In the genomic region with DNA sequence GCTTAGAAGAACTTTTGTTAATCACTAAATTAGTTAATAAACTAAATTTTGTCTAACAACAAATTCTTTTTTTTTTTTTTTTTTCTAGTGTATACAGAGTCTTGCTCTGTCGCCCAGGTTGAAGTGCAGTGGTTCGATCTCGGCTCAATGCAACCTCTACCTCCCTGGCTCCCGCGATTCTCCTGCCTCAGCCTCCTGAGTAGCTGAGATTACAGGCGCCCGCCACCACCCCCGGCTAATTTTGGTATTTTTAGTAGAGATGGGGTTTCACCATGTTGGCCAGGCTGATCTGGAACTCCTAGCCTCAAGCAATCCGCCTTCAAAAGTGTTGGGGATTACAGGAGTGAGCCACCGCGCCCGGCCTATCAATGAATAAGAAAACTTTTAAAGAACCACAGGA, we compare ENCODE assay signal across 8 cellular contexts. TPM values are rescaled to one million over a fixed set of nuclear protein-coding genes. Genes with fewer than 3 reads are reported as not detected.
A peak's percentile ranks its signal among the peaks of the same experiment; 100 is the strongest.
DNase-seq lines count a peak whose midpoint lies in the region; ATAC-seq and TF ChIP-seq lines count a peak whose summit lies in the region.

No MANE protein-coding gene starts in this region.

- H4K20me1 ChIP-seq in PC-9 (ENCODE audit: insufficient read depth), result no peaks in the 10 kb centered on the region

- ATAC-seq in CD8-positive, alpha-beta T cell, result no peak
- ATAC-seq in WTC11, result no peak
- no peak for ATAC-seq in foreskin keratinocyte

- no peak overlapping the region for H3K27ac Mint-ChIP-seq in CD8-positive, alpha-beta T cell
- no peak overlapping the region for H3K27ac Mint-ChIP-seq in progenitor cell of endocrine pancreas
- no peak overlapping the region for H3K27ac Mint-ChIP-seq in WTC11

- intact Hi-C loops in CD8-positive, alpha-beta T cell (cut with DNase I, micrococcal nuclease), result loop anchor here (1.0 to 5.0 kb wide), 3 partner anchors 22 to 212 kb away; a partner anchor contains a TSS
- intact Hi-C loops in PC-9 (cut with micrococcal nuclease; ENCODE audit: unreplicated experiment), result loop anchor here (1.0 to 10.0 kb wide), 5 partner anchors 45 to 648 kb away; a partner anchor contains a TSS

- H3K4me3 ChIP-seq in CD8-positive, alpha-beta T cell (ENCODE audit: low read depth, low read length), result no peak overlapping the region
- H3K4me3 ChIP-seq in PC-9 (peak overlapping the region; percentile 56; the same call in 1 of the 2 replicates), epithelial cell of esophagus (ENCODE audit: low read length) (peak overlapping the region; percentile 34)

- no peaks in the 10 kb centered on the region for H3K9me2 ChIP-seq in PC-9 (ENCODE audit: insufficient read depth)

- peak overlapping the region; percentile 81 for H3K4me2 ChIP-seq in PC-9

- peaks cover 17% of the 10 kb centered on the region for H3K27me3 Mint-ChIP-seq in CD8-positive, alpha-beta T cell (ENCODE audit: low read depth)
- H3K27me3 Mint-ChIP-seq in progenitor cell of endocrine pancreas, result peaks cover 6% of the 10 kb centered on the region
- H3K27me3 Mint-ChIP-seq in WTC11 (ENCODE audit: low read depth), result peaks cover 16% of the 10 kb centered on the region

- no peaks in the 10 kb centered on the region for H3K36me3 ChIP-seq in CD8-positive, alpha-beta T cell (ENCODE audit: insufficient read depth, low read length)
- H3K36me3 ChIP-seq in PC-9 (ENCODE audit: low read depth), result no peaks in the 10 kb centered on the region

- DNase-seq in CD8-positive, alpha-beta T cell, result no peak
- DNase-seq in PC-9 (no peak), epithelial cell of esophagus (ENCODE audit: low read depth) (no peak), progenitor cell of endocrine pancreas (ENCODE audit: low spot score, unreplicated experiment) (no peak), DMS 273 (lab: John Stamatoyannopoulos, UW; ENCODE audit: unreplicated experiment) (no peak), WTC11 (ENCODE audit: low spot score) (no peak), foreskin keratinocyte (no peak), NK-92 (lab: John Stamatoyannopoulos, UW; ENCODE audit: unreplicated experiment) (no peak)

- H3K4me3 Mint-ChIP-seq in CD8-positive, alpha-beta T cell, result peak overlapping the region; percentile 45
- H3K4me3 Mint-ChIP-seq in progenitor cell of endocrine pancreas (ENCODE audit: low read depth) (peak overlapping the region; percentile 29), WTC11 (no peak overlapping the region)

- TSS peak; percentile 90 for BruUV-seq in PC-9 (replicated peaks; lab: Mats Ljungman, UMichigan)

- CTCF ChIA-PET in CD8-positive, alpha-beta T cell (lab: Charles Lee), result interaction anchor here (1.1 to 1.3 kb wide), 3 partner anchors 12 to 41 kb away, joined by 3 to 7 read pairs (median 3); no protein-coding TSS in a partner anchor
- CTCF ChIA-PET in PC-9 (lab: Charles Lee) (interaction anchor here (0.7 to 2.2 kb wide), 4 partner anchors 8 to 268 kb away, joined by 3 to 9 read pairs (median 6); no protein-coding TSS in a partner anchor), WTC11 (lab: Charles Lee) (interaction anchor here (0.6 to 2.6 kb wide), 3 partner anchors 42 to 1183 kb away, joined by 3 to 31 read pairs (median 5); no protein-coding TSS in a partner anchor)

- no peaks in the 10 kb centered on the region for H3K79me2 ChIP-seq in PC-9 (ENCODE audit: low read depth)

- POLR2A ChIA-PET in CD8-positive, alpha-beta T cell (lab: Charles Lee), result interaction anchor here (1.5 to 2.8 kb wide), 3 partner anchors 22 to 213 kb away, joined by 4 to 17 read pairs (median 10); a partner anchor contains a TSS
- POLR2A ChIA-PET in PC-9 (lab: Charles Lee; ENCODE audit: unreplicated experiment), result no interaction called here
- POLR2A ChIA-PET in WTC11 (lab: Charles Lee), result interaction anchor here (0.7 kb wide), 1 partner anchor 289 kb away, joined by 4 read pairs; no protein-coding TSS in a partner anchor

- no peak for TF ChIP-seq CTCF in CD8-positive, alpha-beta T cell (IDR thresholded peaks at IDR 0.05)
- TF ChIP-seq CTCF in PC-9 (conservative IDR thresholded peaks at IDR 0.05) (no peak), epithelial cell of esophagus (IDR thresholded peaks at IDR 0.05; ENCODE audit: insufficient read depth, low read depth, low read length, missing control alignments) (no peak), progenitor cell of endocrine pancreas (IDR thresholded peaks at IDR 0.05; ENCODE audit: unreplicated experiment) (no peak), WTC11 (IDR thresholded peaks at IDR 0.05) (no peak), foreskin keratinocyte (conservative IDR thresholded peaks at IDR 0.05) (no peak)

- H3K9me3 ChIP-seq in CD8-positive, alpha-beta T cell (ENCODE audit: low read length), result no peaks in the 10 kb centered on the region
- no peaks in the 10 kb centered on the region for H3K9me3 ChIP-seq in PC-9 (ENCODE audit: insufficient read depth, low read depth)

- H3K27me3 ChIP-seq in CD8-positive, alpha-beta T cell (ENCODE audit: insufficient read depth, low read length), result peaks cover 6% of the 10 kb centered on the region
- no peaks in the 10 kb centered on the region for H3K27me3 ChIP-seq in PC-9 (ENCODE audit: insufficient read depth, low read depth)
- peaks cover 26% of the 10 kb centered on the region for H3K27me3 ChIP-seq in foreskin keratinocyte

- peaks cover 28% of the 10 kb centered on the region for H3K4me1 Mint-ChIP-seq in CD8-positive, alpha-beta T cell (ENCODE audit: low read depth)
- peaks cover 9% of the 10 kb centered on the region for H3K4me1 Mint-ChIP-seq in progenitor cell of endocrine pancreas (ENCODE audit: low read depth)
- peaks cover 17% of the 10 kb centered on the region for H3K4me1 Mint-ChIP-seq in WTC11

- peaks cover 4% of the 10 kb centered on the region for H3K36me3 Mint-ChIP-seq in CD8-positive, alpha-beta T cell
- H3K36me3 Mint-ChIP-seq in progenitor cell of endocrine pancreas (ENCODE audit: insufficient read depth) (no peaks in the 10 kb centered on the region), WTC11 (no peaks in the 10 kb centered on the region)

- no peaks in the 10 kb centered on the region for H3K9me3 Mint-ChIP-seq in CD8-positive, alpha-beta T cell
- no peaks in the 10 kb centered on the region for H3K9me3 Mint-ChIP-seq in progenitor cell of endocrine pancreas (ENCODE audit: low read depth)
- no peaks in the 10 kb centered on the region for H3K9me3 Mint-ChIP-seq in WTC11

- peaks cover 14% of the 10 kb centered on the region; the same call in 1 of the 2 replicates for H3F3A ChIP-seq in PC-9 (ENCODE audit: insufficient read depth, low read depth)

- H2AFZ ChIP-seq in PC-9, result no peak overlapping the region

- H3K27ac ChIP-seq in CD8-positive, alpha-beta T cell (ENCODE audit: low read depth, low read length), result no peak overlapping the region
- no peak overlapping the region for H3K27ac ChIP-seq in PC-9
- no peak overlapping the region for H3K27ac ChIP-seq in foreskin keratinocyte

- H3K4me1 ChIP-seq in CD8-positive, alpha-beta T cell (ENCODE audit: insufficient read depth, low read length), result peaks cover 6% of the 10 kb centered on the region
- H3K4me1 ChIP-seq in PC-9 (replicated peaks; ENCODE audit: insufficient read depth) (peaks cover 23% of the 10 kb centered on the region), foreskin keratinocyte (peaks cover 17% of the 10 kb centered on the region)

TF ChIP-seq in WTC11, 78 proteins besides CTCF, POLR2A, EP300 and RAD21 (continues in another document):
- TF ChIP-seq, protein P1, sequence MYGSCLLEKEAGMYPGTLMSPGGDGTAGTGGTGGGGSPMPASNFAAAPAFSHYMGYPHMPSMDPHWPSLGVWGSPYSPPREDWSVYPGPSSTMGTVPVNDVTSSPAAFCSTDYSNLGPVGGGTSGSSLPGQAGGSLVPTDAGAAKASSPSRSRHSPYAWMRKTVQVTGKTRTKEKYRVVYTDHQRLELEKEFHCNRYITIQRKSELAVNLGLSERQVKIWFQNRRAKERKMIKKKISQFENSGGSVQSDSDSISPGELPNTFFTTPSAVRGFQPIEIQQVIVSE (CRISPR knock-in tag; IDR thresholded peaks at IDR 0.05; ENCODE audit: borderline replicate concordance), result no peak
- TF ChIP-seq, protein P2, sequence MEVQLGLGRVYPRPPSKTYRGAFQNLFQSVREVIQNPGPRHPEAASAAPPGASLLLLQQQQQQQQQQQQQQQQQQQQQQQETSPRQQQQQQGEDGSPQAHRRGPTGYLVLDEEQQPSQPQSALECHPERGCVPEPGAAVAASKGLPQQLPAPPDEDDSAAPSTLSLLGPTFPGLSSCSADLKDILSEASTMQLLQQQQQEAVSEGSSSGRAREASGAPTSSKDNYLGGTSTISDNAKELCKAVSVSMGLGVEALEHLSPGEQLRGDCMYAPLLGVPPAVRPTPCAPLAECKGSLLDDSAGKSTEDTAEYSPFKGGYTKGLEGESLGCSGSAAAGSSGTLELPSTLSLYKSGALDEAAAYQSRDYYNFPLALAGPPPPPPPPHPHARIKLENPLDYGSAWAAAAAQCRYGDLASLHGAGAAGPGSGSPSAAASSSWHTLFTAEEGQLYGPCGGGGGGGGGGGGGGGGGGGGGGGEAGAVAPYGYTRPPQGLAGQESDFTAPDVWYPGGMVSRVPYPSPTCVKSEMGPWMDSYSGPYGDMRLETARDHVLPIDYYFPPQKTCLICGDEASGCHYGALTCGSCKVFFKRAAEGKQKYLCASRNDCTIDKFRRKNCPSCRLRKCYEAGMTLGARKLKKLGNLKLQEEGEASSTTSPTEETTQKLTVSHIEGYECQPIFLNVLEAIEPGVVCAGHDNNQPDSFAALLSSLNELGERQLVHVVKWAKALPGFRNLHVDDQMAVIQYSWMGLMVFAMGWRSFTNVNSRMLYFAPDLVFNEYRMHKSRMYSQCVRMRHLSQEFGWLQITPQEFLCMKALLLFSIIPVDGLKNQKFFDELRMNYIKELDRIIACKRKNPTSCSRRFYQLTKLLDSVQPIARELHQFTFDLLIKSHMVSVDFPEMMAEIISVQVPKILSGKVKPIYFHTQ (CRISPR knock-in tag; IDR thresholded peaks at IDR 0.05), result no peak
- TF ChIP-seq JUN (CRISPR knock-in tag; IDR thresholded peaks at IDR 0.05), result no peak
- TF ChIP-seq, protein P3, sequence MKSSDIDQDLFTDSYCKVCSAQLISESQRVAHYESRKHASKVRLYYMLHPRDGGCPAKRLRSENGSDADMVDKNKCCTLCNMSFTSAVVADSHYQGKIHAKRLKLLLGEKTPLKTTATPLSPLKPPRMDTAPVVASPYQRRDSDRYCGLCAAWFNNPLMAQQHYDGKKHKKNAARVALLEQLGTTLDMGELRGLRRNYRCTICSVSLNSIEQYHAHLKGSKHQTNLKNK (CRISPR knock-in tag; IDR thresholded peaks at IDR 0.05), result no peak

RNA-seq across cellular contexts. Expression of a gene that starts 1.1 kb away (rescaled TPM):
- not detected for total RNA-seq in CD8-positive, alpha-beta T cell
- total RNA-seq in PC-9 (2021) (0.33 and 0.98 TPM in 2 replicates), progenitor cell of endocrine pancreas (2.0 and 2.5 TPM in 2 replicates), WTC11 (2021) (0.62 to 0.77 TPM (median 0.71 TPM) in 3 replicates), foreskin keratinocyte (0.04 and 0.07 TPM in 2 replicates)
- polyA plus RNA-seq in foreskin keratinocyte, result 0.01 TPM in 1 of 2 replicates, not detected in the other

RNA-seq across cellular contexts. Expression of a gene that starts 22.1 kb away (rescaled TPM):
- 10 to 100 TPM; 62.4 to 70.6 TPM for total RNA-seq in CD8-positive, alpha-beta T cell
- total RNA-seq in PC-9 (2021) (57.0 and 75.9 TPM in 2 replicates), progenitor cell of endocrine pancreas (87.0 and 87.1 TPM in 2 replicates), WTC11 (2021) (69.1 to 77.0 TPM (median 72.9 TPM) in 3 replicates), foreskin keratinocyte (51.1 and 53.8 TPM in 2 replicates)
- 39.0 and 44.5 TPM in 2 replicates for polyA plus RNA-seq in foreskin keratinocyte
